Comparison of ENCODE assay signal across 18 cellular contexts in the genomic region with DNA sequence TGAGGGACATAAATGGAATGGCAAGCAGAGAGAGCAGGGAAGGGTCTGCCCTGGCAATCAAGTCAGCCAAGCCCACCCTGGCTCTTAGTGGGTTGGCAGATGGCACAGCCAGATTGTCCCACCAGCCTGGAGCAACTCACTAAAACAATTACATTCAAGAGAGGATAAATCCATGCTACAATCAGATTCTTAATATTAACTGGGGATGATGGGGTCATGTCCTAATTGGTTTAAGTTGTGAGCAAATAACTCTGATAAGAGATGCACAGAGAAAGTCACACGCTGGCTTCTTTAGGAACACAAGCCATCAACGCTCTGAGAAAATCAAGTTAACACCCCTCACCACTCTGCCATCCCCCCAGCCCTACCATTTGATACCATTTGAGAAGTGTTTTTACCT. TPM values are rescaled to one million over a fixed set of nuclear protein-coding genes. Genes with fewer than 3 reads are reported as not detected.
DNase-seq lines count a peak whose midpoint lies in the region; ATAC-seq and TF ChIP-seq lines count a peak whose summit lies in the region.
"Had no signal": no experiment of that assay in that cellular context is flagged by ENCODE, and none has a peak within 500 bp of the region (broad histone marks: within the 10 kb centered on the region; RNA-seq: fewer than 3 reads in every experiment).

No MANE protein-coding gene starts in this region.

- intact Hi-C loops in CD4-positive, alpha-beta memory T cell (cut with micrococcal nuclease) = loop anchor here (5.0 to 10.0 kb wide), 5 partner anchors 153 to 1548 kb away; a partner anchor contains a TSS
- intact Hi-C loops in body of pancreas (cut with DNase I) = no loop called here

- H3K4me1 Mint-ChIP-seq in CD4-positive, alpha-beta memory T cell = peaks cover 33 to 40% (median 36%) of the 10 kb centered on the region in 4 donors
- H3K4me1 Mint-ChIP-seq in IgD-negative memory B cell (peaks cover 25 to 40% (median 39%) of the 10 kb centered on the region in 3 donors), nephron (peaks cover 15% of the 10 kb centered on the region)
- H3K4me1 Mint-ChIP-seq in activated CD8-positive, alpha-beta T cell treated with anti-CD3 and anti-CD28 coated beads, Interleukin-2, amount 10 ng/mL, durations not matched to agents 7 days and 5 days (ENCODE audit: low read depth) = peaks cover 22% of the 10 kb centered on the region

- 79 to 83% methylated on average over 2 of the region's 2 CpGs for WGBS in body of pancreas, 2 donors

- H3K36me3 ChIP-seq in CD4-positive, alpha-beta memory T cell (ENCODE audit: insufficient read depth, low read length) = no peaks in the 10 kb centered on the region
- H3K36me3 ChIP-seq in body of pancreas (replicated peaks in 1 of 2; ENCODE audit: insufficient read depth in 1 of 2, low read depth in 2 of 2) = no peaks in the 10 kb centered on the region
- no peaks in the 10 kb centered on the region for H3K36me3 ChIP-seq in brain microvascular endothelial cell (replicated peaks)
- H3K36me3 ChIP-seq: BLaER1 had no signal

- H3K27me3 Mint-ChIP-seq in CD4-positive, alpha-beta memory T cell = peaks cover 0 to 4% of the 10 kb centered on the region in 2 donors
- H3K27me3 Mint-ChIP-seq in IgD-negative memory B cell (peaks cover 5% of the 10 kb centered on the region), nephron (ENCODE audit: low read depth) (peaks cover 33% of the 10 kb centered on the region)
- H3K27me3 Mint-ChIP-seq in activated CD8-positive, alpha-beta T cell treated with anti-CD3 and anti-CD28 coated beads, Interleukin-2, amount 10 ng/mL, durations not matched to agents 7 days and 5 days (ENCODE audit: low read depth) = peaks cover 36% of the 10 kb centered on the region

- peaks cover 0 to 4% (median 0%) of the 10 kb centered on the region in 8 donors for H3K9me3 Mint-ChIP-seq in CD4-positive, alpha-beta memory T cell
- H3K9me3 Mint-ChIP-seq in IgD-negative memory B cell (peaks cover 0 to 2% (median 0%) of the 10 kb centered on the region in 3 donors), nephron (peaks cover 4% of the 10 kb centered on the region)
- no peaks in the 10 kb centered on the region for H3K9me3 Mint-ChIP-seq in activated CD8-positive, alpha-beta T cell treated with anti-CD3 and anti-CD28 coated beads, Interleukin-2, amount 10 ng/mL, durations not matched to agents 7 days and 5 days (ENCODE audit: insufficient read depth)

- CTCF ChIA-PET in CD4-positive, alpha-beta memory T cell (lab: Charles Lee; ENCODE audit: partially characterized antibody) = interaction anchor here (2.1 kb wide), 1 partner anchor 8 kb away, joined by 5 read pairs; no protein-coding TSS in a partner anchor
- CTCF ChIA-PET in activated CD8-positive, alpha-beta T cell treated with anti-CD3 and anti-CD28 coated beads, Interleukin-2, amount 10 ng/mL, durations not matched to agents 7 days and 5 days (lab: Charles Lee) = no interaction called here

- no peak for TF ChIP-seq CTCF in body of pancreas (IDR thresholded peaks at IDR 0.05)
- TF ChIP-seq CTCF in nephron (IDR thresholded peaks at IDR 0.05; ENCODE audit: unreplicated experiment in 3 of 3) = no peak
- no peak for TF ChIP-seq CTCF in brain microvascular endothelial cell (IDR thresholded peaks at IDR 0.05; ENCODE audit: low read depth, low read length, missing control alignments)

- ATAC-seq in body of pancreas = no peak
- no peak for ATAC-seq in activated CD4-positive, CD25-positive, alpha-beta regulatory T cell treated with anti-CD3 and anti-CD28 coated beads, Interleukin-2, amount 50 U/mL, for 24 hours
- ATAC-seq in HG02870 (IDR thresholded peaks at IDR 0.05; ENCODE audit: unreplicated experiment) = no peak
- no peak for ATAC-seq in activated CD8-positive, alpha-beta T cell treated with anti-CD3 and anti-CD28 coated beads, Interleukin-2, amount 10 ng/mL, durations not matched to agents 7 days and 5 days

- peaks cover 0 to 5% of the 10 kb centered on the region in 2 donors for H3K36me3 Mint-ChIP-seq in CD4-positive, alpha-beta memory T cell
- H3K36me3 Mint-ChIP-seq in IgD-negative memory B cell (no peaks in the 10 kb centered on the region), nephron (ENCODE audit: low read depth) (no peaks in the 10 kb centered on the region)
- H3K36me3 Mint-ChIP-seq in activated CD8-positive, alpha-beta T cell treated with anti-CD3 and anti-CD28 coated beads, Interleukin-2, amount 10 ng/mL, durations not matched to agents 7 days and 5 days (ENCODE audit: low read depth) = no peaks in the 10 kb centered on the region

- H3K27ac ChIP-seq in CD4-positive, alpha-beta memory T cell (ENCODE audit: low read depth, low read length) = no peak overlapping the region
- H3K27ac ChIP-seq in body of pancreas (peak overlapping the region in 3 of 4 donors; percentile 44 to 97 (median 46)), brain microvascular endothelial cell (no peak overlapping the region)
- H3K27ac ChIP-seq: BLaER1, PC-9, SK-N-MC had no signal

- H3K27me3 ChIP-seq in CD4-positive, alpha-beta memory T cell (ENCODE audit: insufficient read depth, low read length) = no peaks in the 10 kb centered on the region
- H3K27me3 ChIP-seq in body of pancreas (no peaks in the 10 kb centered on the region), brain microvascular endothelial cell (replicated peaks) (no peaks in the 10 kb centered on the region)
- H3K27me3 ChIP-seq: BLaER1 had no signal

- peak overlapping the region; percentile 8 to 74 (median 56) for H3K27ac Mint-ChIP-seq in CD4-positive, alpha-beta memory T cell
- H3K27ac Mint-ChIP-seq in IgD-negative memory B cell = peak overlapping the region in 2 of 3 donors; percentile 33 to 48
- H3K27ac Mint-ChIP-seq in nephron = no peak overlapping the region
- no peak overlapping the region for H3K27ac Mint-ChIP-seq in activated CD8-positive, alpha-beta T cell treated with anti-CD3 and anti-CD28 coated beads, Interleukin-2, amount 10 ng/mL, durations not matched to agents 7 days and 5 days

- POLR2A ChIA-PET in CD4-positive, alpha-beta memory T cell (lab: Charles Lee; ENCODE audit: partially characterized antibody) = interaction anchor here (1.0 to 1.1 kb wide), 2 partner anchors 536 to 843 kb away, joined by 3 read pairs; a partner anchor contains a TSS
- POLR2A ChIA-PET in activated CD8-positive, alpha-beta T cell treated with anti-CD3 and anti-CD28 coated beads, Interleukin-2, amount 10 ng/mL, durations not matched to agents 7 days and 5 days (lab: Charles Lee) = no interaction called here

- H3K9me3 ChIP-seq in CD4-positive, alpha-beta memory T cell (ENCODE audit: control insufficient read depth in 1 of 2, low read length in 2 of 2) = no peaks in the 10 kb centered on the region
- H3K9me3 ChIP-seq in body of pancreas = no peaks in the 10 kb centered on the region

- no peak for TF ChIP-seq POLR2A in body of pancreas (IDR thresholded peaks at IDR 0.05)

- DNase-seq in CD4-positive, alpha-beta memory T cell = no peak
- DNase-seq in body of pancreas = no peak
- no peak for DNase-seq in brain microvascular endothelial cell
- no peak for DNase-seq in activated CD8-positive, alpha-beta T cell treated with anti-CD3 and anti-CD28 coated beads, Interleukin-2, amount 10 ng/mL, durations not matched to agents 7 days and 5 days
- DNase-seq: DMS79 treated with DMSO at 0.1 percent for 48 hours, GDM1, GOT3, Kasumi-1, NCI-H1417, NCI-H2029 treated with DMSO at 0.1 percent for 48 hours, NCI-H526 treated with DMSO at 0.1 percent for 48 hours, PC-9 had no signal

- in situ Hi-C loops in brain microvascular endothelial cell (cut with HindIII; ENCODE audit: low pct_ligation_motif_present, low sequenced_read_pairs) = no loop called here

- peaks cover 28% of the 10 kb centered on the region for H3K4me1 ChIP-seq in CD4-positive, alpha-beta memory T cell (ENCODE audit: insufficient read depth, low read length)
- H3K4me1 ChIP-seq in body of pancreas = peaks cover 25% of the 10 kb centered on the region

- H3K4me3 Mint-ChIP-seq in CD4-positive, alpha-beta memory T cell = no peak overlapping the region
- H3K4me3 Mint-ChIP-seq in IgD-negative memory B cell (peak overlapping the region in 2 of 4 donors; percentile 26 to 100), nephron (peak overlapping the region in 2 of 3 experiments; percentile 36 to 59)
- no peak overlapping the region for H3K4me3 Mint-ChIP-seq in activated CD8-positive, alpha-beta T cell treated with anti-CD3 and anti-CD28 coated beads, Interleukin-2, amount 10 ng/mL, durations not matched to agents 7 days and 5 days

- H3K4me3 ChIP-seq in CD4-positive, alpha-beta memory T cell (ENCODE audit: low read length in 2 of 2) = no peak overlapping the region
- H3K4me3 ChIP-seq in body of pancreas (no peak overlapping the region), brain microvascular endothelial cell (ENCODE audit: low read depth, low read length) (no peak overlapping the region)
- H3K4me3 ChIP-seq: BLaER1, PC-9, SK-N-MC had no signal

RNA-seq across cellular contexts. Expression of a gene that starts 2.7 kb away (rescaled TPM):
- 10 to 100 TPM; 13.6 to 16.4 TPM for total RNA-seq in CD4-positive, alpha-beta memory T cell
- polyA plus RNA-seq in CD4-positive, alpha-beta memory T cell = 1 to 10 TPM; 1.2 to 1.9 TPM
- polyA plus RNA-seq in IgD-negative memory B cell = 0.85 TPM
- total RNA-seq in body of pancreas = 10 to 100 TPM; 31.6 to 41.8 TPM
- total RNA-seq in activated CD8-positive, alpha-beta T cell treated with anti-CD3 and anti-CD28 coated beads, Interleukin-2, amount 10 ng/mL, durations not matched to agents 7 days and 5 days = under 1 TPM; 0.57 to 0.68 TPM

Comparison
In these comparisons a context has a peak if more than half of its experiments do, and no peak if none do; other contexts are left out.
1. H3K27ac ChIP-seq: peak in body of pancreas (3 of 4); none in CD4-positive, alpha-beta memory T cell (single experiment) and brain microvascular endothelial cell (single experiment).
2. H3K27ac Mint-ChIP-seq: peak in CD4-positive, alpha-beta memory T cell (7 of 7) and IgD-negative memory B cell (2 of 3); none in nephron (0 of 3) and activated CD8-positive, alpha-beta T cell treated with anti-CD3 and anti-CD28 coated beads, Interleukin-2, amount 10 ng/mL, durations not matched to agents 7 days and 5 days (single experiment).
3. H3K4me3 Mint-ChIP-seq: peak in nephron (2 of 3); none in CD4-positive, alpha-beta memory T cell (0 of 8) and activated CD8-positive, alpha-beta T cell treated with anti-CD3 and anti-CD28 coated beads, Interleukin-2, amount 10 ng/mL, durations not matched to agents 7 days and 5 days (single experiment).
4. RNA of a gene that starts 2.7 kb away (total RNA-seq): 31.6 to 41.8 TPM in body of pancreas and 13.6 to 16.4 TPM in CD4-positive, alpha-beta memory T cell; 0.57 to 0.68 TPM in activated CD8-positive, alpha-beta T cell treated with anti-CD3 and anti-CD28 coated beads, Interleukin-2, amount 10 ng/mL, durations not matched to agents 7 days and 5 days; every median in the first group is over 4 times any median in the second.